In genomic region chr2:166375205-166375735, GRCh38 we compare ENCODE assay signal across 8 cellular contexts. TPM values are rescaled to one million over a fixed set of nuclear protein-coding genes. Genes with fewer than 3 reads are reported as not detected.
DNase-seq lines count a peak whose midpoint lies in the region; ATAC-seq and TF ChIP-seq lines count a peak whose summit lies in the region.

No MANE protein-coding gene starts in this region.

- intact Hi-C loops in left lung (cut with DNase I): no loop called here

- no peaks in the 10 kb centered on the region for H3K9me3 Mint-ChIP-seq in activated CD4-positive, alpha-beta T cell treated with anti-CD3 and anti-CD28 coated beads, Interleukin-2, amount 10 ng/mL, durations not matched to agents 7 days and 5 days

- POLR2A ChIA-PET in activated CD4-positive, alpha-beta T cell treated with anti-CD3 and anti-CD28 coated beads, Interleukin-2, amount 10 ng/mL, durations not matched to agents 7 days and 5 days (lab: Charles Lee): no interaction called here

- peaks cover 45% of the 10 kb centered on the region for H3K27me3 Mint-ChIP-seq in activated CD4-positive, alpha-beta T cell treated with anti-CD3 and anti-CD28 coated beads, Interleukin-2, amount 10 ng/mL, durations not matched to agents 7 days and 5 days

- H3K27me3 ChIP-seq in HL-60 (ENCODE audit: insufficient read depth, poor library complexity, severe bottlenecking) (peaks cover 27% of the 10 kb centered on the region), left lung (peaks cover 0 to 18% of the 10 kb centered on the region in 2 donors), thymus (ENCODE audit: control insufficient read depth, insufficient read depth) (peaks cover 2% of the 10 kb centered on the region)

- H3K36me3 ChIP-seq in left lung: no peaks in the 10 kb centered on the region
- H3K36me3 ChIP-seq in thymus (ENCODE audit: control insufficient read depth, insufficient read depth): no peaks in the 10 kb centered on the region

- no peaks in the 10 kb centered on the region for H3K36me3 Mint-ChIP-seq in activated CD4-positive, alpha-beta T cell treated with anti-CD3 and anti-CD28 coated beads, Interleukin-2, amount 10 ng/mL, durations not matched to agents 7 days and 5 days (ENCODE audit: low read depth)

- TF ChIP-seq CTCF in HL-60 (IDR thresholded peaks at IDR 0.05; ENCODE audit: insufficient read depth, low read length): no peak
- TF ChIP-seq CTCF in left lung (IDR thresholded peaks at IDR 0.05): no peak

- CTCF ChIA-PET in activated CD4-positive, alpha-beta T cell treated with anti-CD3 and anti-CD28 coated beads, Interleukin-2, amount 10 ng/mL, durations not matched to agents 7 days and 5 days (lab: Charles Lee): interaction anchor here (0.6 to 0.7 kb wide), 2 partner anchors 94 to 799 kb away, joined by 3 to 4 read pairs; no protein-coding TSS in a partner anchor

- no peak for DNase-seq in activated CD4-positive, alpha-beta T cell treated with anti-CD3 and anti-CD28 coated beads, Interleukin-2, amount 10 ng/mL, durations not matched to agents 7 days and 5 days
- no peak for DNase-seq in activated CD4-positive, alpha-beta T cell treated with anti-CD3 and anti-CD28 coated beads, Interleukin-2, amount 50 U/mL, for 4 hours
- DNase-seq in HL-60 (ENCODE audit: low read depth in 1 of 2, low spot score in 1 of 2): peak in 1 of 2 experiments; percentile 6
- peak; percentile 13 for DNase-seq in amniotic epithelial cell (ENCODE audit: low read depth)
- DNase-seq in left lung: no peak
- DNase-seq in activated CD4-positive, CD25-positive, alpha-beta regulatory T cell (lab: John Stamatoyannopoulos, UW): no peak
- no peak for DNase-seq in GDM1 (lab: John Stamatoyannopoulos, UW)

- peak; percentile 15 for ATAC-seq in left lung

- peaks cover 0 to 11% of the 10 kb centered on the region in 2 donors for H3K4me1 ChIP-seq in left lung
- peaks cover 5% of the 10 kb centered on the region for H3K4me1 ChIP-seq in thymus (ENCODE audit: control insufficient read depth, insufficient read depth, low read length)

- H3K4me3 Mint-ChIP-seq in activated CD4-positive, alpha-beta T cell treated with anti-CD3 and anti-CD28 coated beads, Interleukin-2, amount 10 ng/mL, durations not matched to agents 7 days and 5 days: peak overlapping the region; percentile 72

- H3K9me3 ChIP-seq in left lung (no peaks in the 10 kb centered on the region), thymus (ENCODE audit: control insufficient read depth) (no peaks in the 10 kb centered on the region)

- WGBS in thymus: under 1% methylated on average over 17 of the region's 17 CpGs

- H3K4me1 Mint-ChIP-seq in activated CD4-positive, alpha-beta T cell treated with anti-CD3 and anti-CD28 coated beads, Interleukin-2, amount 10 ng/mL, durations not matched to agents 7 days and 5 days: peaks cover 22% of the 10 kb centered on the region

- H3K27ac ChIP-seq in HL-60 (replicated peaks): no peak overlapping the region
- peak overlapping the region; percentile 56 to 65 for H3K27ac ChIP-seq in left lung
- peak overlapping the region; percentile 21 for H3K27ac ChIP-seq in thymus (ENCODE audit: low read depth)

- H3K4me3 ChIP-seq in HL-60 (replicated peaks; ENCODE audit: insufficient read depth, low read length): peak overlapping the region; percentile 46
- H3K4me3 ChIP-seq in left lung: peak overlapping the region; percentile 57 to 74
- H3K4me3 ChIP-seq in thymus (ENCODE audit: low read length): peak overlapping the region; percentile 68

- no peak overlapping the region for H3K27ac Mint-ChIP-seq in activated CD4-positive, alpha-beta T cell treated with anti-CD3 and anti-CD28 coated beads, Interleukin-2, amount 10 ng/mL, durations not matched to agents 7 days and 5 days

RNA-seq across cellular contexts. Expression of gene SCN9A, which starts 0.5 kb away (rescaled TPM):
- total RNA-seq in activated CD4-positive, alpha-beta T cell treated with anti-CD3 and anti-CD28 coated beads, Interleukin-2, amount 10 ng/mL, durations not matched to agents 7 days and 5 days: under 1 TPM; 0.48 to 0.52 TPM
- total RNA-seq in left lung: 10 to 100 TPM; 11.8 to 15.6 TPM
- polyA plus RNA-seq in thymus: 1.2 TPM

Comparison
In these comparisons a context has a peak if more than half of its experiments do, and no peak if none do; other contexts are left out.
1. RNA of gene SCN9A, which starts 0.5 kb away (total RNA-seq): 11.8 to 15.6 TPM in left lung; 0.48 to 0.52 TPM in activated CD4-positive, alpha-beta T cell treated with anti-CD3 and anti-CD28 coated beads, Interleukin-2, amount 10 ng/mL, durations not matched to agents 7 days and 5 days; every median in the first group is over 4 times any median in the second.
2. Peak in every context shown above with its lines, with median percentiles within 50 percentile points of each other: H3K4me3 ChIP-seq.